ENCODE assay signal across 16 cellular contexts in the genomic region with DNA sequence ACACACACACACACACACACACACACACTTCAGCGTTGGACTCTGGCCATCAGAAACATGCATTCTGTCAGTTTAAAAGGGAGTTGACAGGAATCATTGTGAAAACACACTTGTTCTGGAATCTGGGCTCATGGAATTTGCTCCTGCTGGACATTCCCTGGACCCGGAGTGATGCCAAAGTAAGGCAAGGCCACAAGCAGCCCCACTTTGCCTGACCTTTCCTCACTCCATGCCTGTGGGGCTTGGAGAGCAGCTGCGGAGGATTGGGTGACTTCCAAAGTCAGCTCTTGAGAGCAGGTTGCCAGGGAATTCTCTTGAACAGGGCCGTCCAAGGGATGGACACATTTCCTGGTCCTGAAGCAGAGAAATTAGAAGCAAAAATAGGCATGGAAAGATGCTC. TPM values are rescaled to one million over a fixed set of nuclear protein-coding genes. Genes with fewer than 3 reads are reported as not detected.
DNase-seq lines count a peak whose midpoint lies in the region; ATAC-seq and TF ChIP-seq lines count a peak whose summit lies in the region.
"Had no signal": no experiment of that assay in that cellular context is flagged by ENCODE, and none has a peak within 500 bp of the region (broad histone marks: within the 10 kb centered on the region; RNA-seq: fewer than 3 reads in every experiment).

No MANE protein-coding gene starts in this region.

- TF ChIP-seq CTCF in astrocyte of the spinal cord (IDR thresholded peaks at IDR 0.05; ENCODE audit: low read depth, low read length) (no peak), right atrium auricular region (IDR thresholded peaks at IDR 0.05) (no peak), sigmoid colon (IDR thresholded peaks at IDR 0.05) (no peak)

- no peaks in the 10 kb centered on the region for H3K9me3 ChIP-seq in MG63
- H3K9me3 ChIP-seq in right atrium auricular region, result peaks cover 0 to 4% of the 10 kb centered on the region in 2 donors
- peaks cover 0 to 4% (median 0%) of the 10 kb centered on the region in 4 donors for H3K9me3 ChIP-seq in sigmoid colon
- H3K9me3 ChIP-seq: SK-N-SH had no signal

- DNase-seq in MG63 (peak; percentile 24), astrocyte of the spinal cord (ENCODE audit: low read depth, low spot score) (peak; percentile 43), right atrium auricular region (ENCODE audit: low spot score) (peak; percentile 74), sigmoid colon (peak; percentile 80), AG20443 (ENCODE audit: low spot score) (no peak)
- DNase-seq in stimulated activated CD4-positive, alpha-beta T cell treated with anti-CD3 and anti-CD28 coated beads, Interleukin-15, amount 100 ng/mL, for 24 hours, result no peak
- DNase-seq: HFFc6; mesendoderm; NCI-H1694 treated with DMSO at 0.1 percent for 48 hours; SK-N-SH; stimulated activated CD4-positive, alpha-beta T cell treated with anti-CD3 and anti-CD28 coated beads, Interleukin-2, amount 100 ng/mL, for 48 hours; stimulated activated naive CD4-positive, alpha-beta T cell treated with Interleukin-2 at 50 U/mL for 16 hours had no signal

- ATAC-seq in GM18907 (IDR thresholded peaks at IDR 0.05; ENCODE audit: unreplicated experiment) (no peak), GM18511 (IDR thresholded peaks at IDR 0.05; ENCODE audit: unreplicated experiment) (no peak)

- peaks cover 0 to 12% of the 10 kb centered on the region in 2 donors for H3K4me1 ChIP-seq in right atrium auricular region
- peaks cover 0 to 7% (median 3%) of the 10 kb centered on the region in 4 donors for H3K4me1 ChIP-seq in sigmoid colon

- H3K36me3 ChIP-seq in MG63 (no peaks in the 10 kb centered on the region), right atrium auricular region (no peaks in the 10 kb centered on the region), sigmoid colon (no peaks in the 10 kb centered on the region)

- in situ Hi-C loops in astrocyte of the spinal cord (cut with HindIII; ENCODE audit: low sequenced_read_pairs), result no loop called here

- H3K27me3 ChIP-seq in MG63, result no peaks in the 10 kb centered on the region
- no peaks in the 10 kb centered on the region for H3K27me3 ChIP-seq in right atrium auricular region
- H3K27me3 ChIP-seq in sigmoid colon, result no peaks in the 10 kb centered on the region
- H3K27me3 ChIP-seq: hepatocyte had no signal

- H3K27ac ChIP-seq in right atrium auricular region, result no peak overlapping the region
- no peak overlapping the region for H3K27ac ChIP-seq in sigmoid colon
- H3K27ac ChIP-seq: C4-2B, hepatocyte had no signal

- H3K4me3 ChIP-seq in MG63, result no peak overlapping the region
- no peak overlapping the region for H3K4me3 ChIP-seq in astrocyte of the spinal cord (ENCODE audit: low read depth, low read length)
- no peak overlapping the region for H3K4me3 ChIP-seq in right atrium auricular region
- no peak overlapping the region for H3K4me3 ChIP-seq in sigmoid colon
- H3K4me3 ChIP-seq: hepatocyte had no signal

- intact Hi-C loops in sigmoid colon (cut with DNase I), result no loop called here

- no peak for TF ChIP-seq EP300 in sigmoid colon (IDR thresholded peaks at IDR 0.05)

- no peak for TF ChIP-seq POLR2A in sigmoid colon (IDR thresholded peaks at IDR 0.05)

- WGBS in sigmoid colon, 2 donors, result 46 to 64% methylated on average over 4 of the region's 4 CpGs

RNA-seq across cellular contexts. Expression of a gene that starts 39.4 kb away (rescaled TPM):
- 1.5 TPM in 2 replicates for total RNA-seq in MG63 (2014; rRNA removed; shearing (Covaris generic); ENCODE audit: low replicate concordance)
- 1 to 10 TPM in 1 of 2 donors, under 1 TPM in 1; 0.67 to 1.5 TPM for total RNA-seq in right atrium auricular region
- total RNA-seq in sigmoid colon, result under 1 TPM; 0.16 to 0.41 (median 0.32) TPM
- 10 to 100 TPM; 21.6 to 31.5 (median 27.5) TPM for polyA plus RNA-seq in sigmoid colon

Comparison
In these comparisons a context has a peak if more than half of its experiments do, and no peak if none do; other contexts are left out.
1. DNase-seq: peak in MG63 (single experiment), astrocyte of the spinal cord (single experiment), right atrium auricular region (single experiment) and sigmoid colon (single experiment); none in AG20443 (single experiment) and stimulated activated CD4-positive, alpha-beta T cell treated with anti-CD3 and anti-CD28 coated beads, Interleukin-15, amount 100 ng/mL, for 24 hours (single experiment).